Comparison of ENCODE assay signal across 2 cellular contexts in the genomic region with DNA sequence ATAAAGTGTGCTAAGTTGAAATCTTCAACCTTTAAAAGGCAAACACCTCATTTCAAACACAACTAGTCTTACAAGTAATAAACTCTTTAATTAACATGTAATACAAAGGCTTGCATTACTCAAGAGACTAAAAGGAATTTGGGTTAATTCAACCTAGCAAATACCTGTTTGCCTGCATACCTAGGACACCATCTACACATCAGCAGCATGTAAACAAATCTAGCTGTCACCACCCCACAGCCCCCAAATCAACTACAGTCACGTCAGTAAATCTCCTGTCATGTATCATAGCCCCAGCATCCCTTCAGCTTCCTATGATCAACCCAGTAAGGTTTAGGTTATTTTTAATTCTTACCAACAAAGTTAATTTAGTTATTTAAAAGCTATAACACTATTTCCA.
TF ChIP-seq lines count a peak whose summit lies in the region.

No MANE protein-coding gene starts in this region.

TF ChIP-seq in GM23338, 12 proteins besides CTCF, POLR2A, EP300 and RAD21 (continued from another document):
- TF ChIP-seq, protein P1, sequence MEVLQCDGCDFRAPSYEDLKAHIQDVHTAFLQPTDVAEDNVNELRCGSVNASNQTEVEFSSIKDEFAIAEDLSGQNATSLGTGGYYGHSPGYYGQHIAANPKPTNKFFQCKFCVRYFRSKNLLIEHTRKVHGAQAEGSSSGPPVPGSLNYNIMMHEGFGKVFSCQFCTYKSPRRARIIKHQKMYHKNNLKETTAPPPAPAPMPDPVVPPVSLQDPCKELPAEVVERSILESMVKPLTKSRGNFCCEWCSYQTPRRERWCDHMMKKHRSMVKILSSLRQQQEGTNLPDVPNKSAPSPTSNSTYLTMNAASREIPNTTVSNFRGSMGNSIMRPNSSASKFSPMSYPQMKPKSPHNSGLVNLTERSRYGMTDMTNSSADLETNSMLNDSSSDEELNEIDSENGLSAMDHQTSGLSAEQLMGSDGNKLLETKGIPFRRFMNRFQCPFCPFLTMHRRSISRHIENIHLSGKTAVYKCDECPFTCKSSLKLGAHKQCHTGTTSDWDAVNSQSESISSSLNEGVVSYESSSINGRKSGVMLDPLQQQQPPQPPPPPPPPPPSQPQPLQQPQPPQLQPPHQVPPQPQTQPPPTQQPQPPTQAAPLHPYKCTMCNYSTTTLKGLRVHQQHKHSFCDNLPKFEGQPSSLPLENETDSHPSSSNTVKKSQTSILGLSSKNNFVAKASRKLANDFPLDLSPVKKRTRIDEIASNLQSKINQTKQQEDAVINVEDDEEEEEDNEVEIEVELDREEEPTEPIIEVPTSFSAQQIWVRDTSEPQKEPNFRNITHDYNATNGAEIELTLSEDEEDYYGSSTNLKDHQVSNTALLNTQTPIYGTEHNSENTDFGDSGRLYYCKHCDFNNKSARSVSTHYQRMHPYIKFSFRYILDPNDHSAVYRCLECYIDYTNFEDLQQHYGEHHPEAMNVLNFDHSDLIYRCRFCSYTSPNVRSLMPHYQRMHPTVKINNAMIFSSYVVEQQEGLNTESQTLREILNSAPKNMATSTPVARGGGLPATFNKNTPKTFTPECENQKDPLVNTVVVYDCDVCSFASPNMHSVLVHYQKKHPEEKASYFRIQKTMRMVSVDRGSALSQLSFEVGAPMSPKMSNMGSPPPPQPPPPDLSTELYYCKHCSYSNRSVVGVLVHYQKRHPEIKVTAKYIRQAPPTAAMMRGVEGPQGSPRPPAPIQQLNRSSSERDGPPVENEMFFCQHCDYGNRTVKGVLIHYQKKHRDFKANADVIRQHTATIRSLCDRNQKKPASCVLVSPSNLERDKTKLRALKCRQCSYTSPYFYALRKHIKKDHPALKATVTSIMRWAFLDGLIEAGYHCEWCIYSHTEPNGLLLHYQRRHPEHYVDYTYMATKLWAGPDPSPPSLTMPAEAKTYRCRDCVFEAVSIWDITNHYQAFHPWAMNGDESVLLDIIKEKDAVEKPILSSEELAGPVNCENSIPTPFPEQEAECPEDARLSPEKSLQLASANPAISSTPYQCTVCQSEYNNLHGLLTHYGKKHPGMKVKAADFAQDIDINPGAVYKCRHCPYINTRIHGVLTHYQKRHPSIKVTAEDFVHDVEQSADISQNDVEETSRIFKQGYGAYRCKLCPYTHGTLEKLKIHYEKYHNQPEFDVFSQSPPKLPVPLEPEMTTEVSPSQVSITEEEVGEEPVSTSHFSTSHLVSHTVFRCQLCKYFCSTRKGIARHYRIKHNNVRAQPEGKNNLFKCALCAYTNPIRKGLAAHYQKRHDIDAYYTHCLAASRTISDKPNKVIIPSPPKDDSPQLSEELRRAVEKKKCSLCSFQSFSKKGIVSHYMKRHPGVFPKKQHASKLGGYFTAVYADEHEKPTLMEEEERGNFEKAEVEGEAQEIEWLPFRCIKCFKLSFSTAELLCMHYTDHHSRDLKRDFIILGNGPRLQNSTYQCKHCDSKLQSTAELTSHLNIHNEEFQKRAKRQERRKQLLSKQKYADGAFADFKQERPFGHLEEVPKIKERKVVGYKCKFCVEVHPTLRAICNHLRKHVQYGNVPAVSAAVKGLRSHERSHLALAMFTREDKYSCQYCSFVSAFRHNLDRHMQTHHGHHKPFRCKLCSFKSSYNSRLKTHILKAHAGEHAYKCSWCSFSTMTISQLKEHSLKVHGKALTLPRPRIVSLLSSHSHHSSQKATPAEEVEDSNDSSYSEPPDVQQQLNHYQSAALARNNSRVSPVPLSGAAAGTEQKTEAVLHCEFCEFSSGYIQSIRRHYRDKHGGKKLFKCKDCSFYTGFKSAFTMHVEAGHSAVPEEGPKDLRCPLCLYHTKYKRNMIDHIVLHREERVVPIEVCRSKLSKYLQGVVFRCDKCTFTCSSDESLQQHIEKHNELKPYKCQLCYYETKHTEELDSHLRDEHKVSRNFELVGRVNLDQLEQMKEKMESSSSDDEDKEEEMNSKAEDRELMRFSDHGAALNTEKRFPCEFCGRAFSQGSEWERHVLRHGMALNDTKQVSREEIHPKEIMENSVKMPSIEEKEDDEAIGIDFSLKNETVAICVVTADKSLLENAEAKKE (CRISPR knock-in tag; IDR thresholded peaks at IDR 0.05): no peak
- TF ChIP-seq STAT1 (IDR thresholded peaks at IDR 0.05; ENCODE audit: unreplicated experiment): no peak
- no peak for TF ChIP-seq ZNF331 (CRISPR knock-in tag; IDR thresholded peaks at IDR 0.05; ENCODE audit: low read depth)
- no peak for TF ChIP-seq JUNB (IDR thresholded peaks at IDR 0.05; ENCODE audit: unreplicated experiment)
- no peak for TF ChIP-seq POLR2AphosphoS5 (IDR thresholded peaks at IDR 0.05; ENCODE audit: low read depth)
- TF ChIP-seq, protein P2, sequence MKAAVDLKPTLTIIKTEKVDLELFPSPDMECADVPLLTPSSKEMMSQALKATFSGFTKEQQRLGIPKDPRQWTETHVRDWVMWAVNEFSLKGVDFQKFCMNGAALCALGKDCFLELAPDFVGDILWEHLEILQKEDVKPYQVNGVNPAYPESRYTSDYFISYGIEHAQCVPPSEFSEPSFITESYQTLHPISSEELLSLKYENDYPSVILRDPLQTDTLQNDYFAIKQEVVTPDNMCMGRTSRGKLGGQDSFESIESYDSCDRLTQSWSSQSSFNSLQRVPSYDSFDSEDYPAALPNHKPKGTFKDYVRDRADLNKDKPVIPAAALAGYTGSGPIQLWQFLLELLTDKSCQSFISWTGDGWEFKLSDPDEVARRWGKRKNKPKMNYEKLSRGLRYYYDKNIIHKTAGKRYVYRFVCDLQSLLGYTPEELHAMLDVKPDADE (IDR thresholded peaks at IDR 0.05): no peak
- TF ChIP-seq EZH2phosphoT487 (IDR thresholded peaks at IDR 0.05; ENCODE audit: unreplicated experiment): no peak
- TF ChIP-seq, protein P3, sequence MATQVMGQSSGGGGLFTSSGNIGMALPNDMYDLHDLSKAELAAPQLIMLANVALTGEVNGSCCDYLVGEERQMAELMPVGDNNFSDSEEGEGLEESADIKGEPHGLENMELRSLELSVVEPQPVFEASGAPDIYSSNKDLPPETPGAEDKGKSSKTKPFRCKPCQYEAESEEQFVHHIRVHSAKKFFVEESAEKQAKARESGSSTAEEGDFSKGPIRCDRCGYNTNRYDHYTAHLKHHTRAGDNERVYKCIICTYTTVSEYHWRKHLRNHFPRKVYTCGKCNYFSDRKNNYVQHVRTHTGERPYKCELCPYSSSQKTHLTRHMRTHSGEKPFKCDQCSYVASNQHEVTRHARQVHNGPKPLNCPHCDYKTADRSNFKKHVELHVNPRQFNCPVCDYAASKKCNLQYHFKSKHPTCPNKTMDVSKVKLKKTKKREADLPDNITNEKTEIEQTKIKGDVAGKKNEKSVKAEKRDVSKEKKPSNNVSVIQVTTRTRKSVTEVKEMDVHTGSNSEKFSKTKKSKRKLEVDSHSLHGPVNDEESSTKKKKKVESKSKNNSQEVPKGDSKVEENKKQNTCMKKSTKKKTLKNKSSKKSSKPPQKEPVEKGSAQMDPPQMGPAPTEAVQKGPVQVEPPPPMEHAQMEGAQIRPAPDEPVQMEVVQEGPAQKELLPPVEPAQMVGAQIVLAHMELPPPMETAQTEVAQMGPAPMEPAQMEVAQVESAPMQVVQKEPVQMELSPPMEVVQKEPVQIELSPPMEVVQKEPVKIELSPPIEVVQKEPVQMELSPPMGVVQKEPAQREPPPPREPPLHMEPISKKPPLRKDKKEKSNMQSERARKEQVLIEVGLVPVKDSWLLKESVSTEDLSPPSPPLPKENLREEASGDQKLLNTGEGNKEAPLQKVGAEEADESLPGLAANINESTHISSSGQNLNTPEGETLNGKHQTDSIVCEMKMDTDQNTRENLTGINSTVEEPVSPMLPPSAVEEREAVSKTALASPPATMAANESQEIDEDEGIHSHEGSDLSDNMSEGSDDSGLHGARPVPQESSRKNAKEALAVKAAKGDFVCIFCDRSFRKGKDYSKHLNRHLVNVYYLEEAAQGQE (IDR thresholded peaks at IDR 0.05; ENCODE audit: unreplicated experiment): no peak
- no peak for TF ChIP-seq EZH2 (IDR thresholded peaks at IDR 0.05; ENCODE audit: low read depth, unreplicated experiment)
TF ChIP-seq in GM23338: peak in this region for 0.

TF ChIP-seq in H1, 55 proteins besides CTCF, POLR2A, EP300 and RAD21 (continued from another document):
- peak; percentile 56; the same call in 1 of the 2 replicates for TF ChIP-seq TEAD4 (IDR thresholded peaks at IDR 0.05; ENCODE audit: low read depth, low read length)
- TF ChIP-seq JUN (IDR thresholded peaks at IDR 0.05; ENCODE audit: low read depth, low read length): no peak
- TF ChIP-seq SP2 (IDR thresholded peaks at IDR 0.05; ENCODE audit: low read length): no peak
- TF ChIP-seq KDM1A (IDR thresholded peaks at IDR 0.05; ENCODE audit: borderline replicate concordance, low read length): no peak
- no peak for TF ChIP-seq CREB1 (IDR thresholded peaks at IDR 0.05)
- no peak for TF ChIP-seq ASH2L (IDR thresholded peaks at IDR 0.05; ENCODE audit: low read length)
- TF ChIP-seq SP1 (IDR thresholded peaks at IDR 0.05; ENCODE audit: low read depth, low read length): 0 out of 2 replicates have a peak, but pooled peaks have one; percentile 50
- TF ChIP-seq CTBP2 (IDR thresholded peaks at IDR 0.05; ENCODE audit: borderline replicate concordance, insufficient read depth, insufficient read length, low read length): no peak
- no peak for TF ChIP-seq YY1 (IDR thresholded peaks at IDR 0.05; ENCODE audit: low read depth, low read length)
- TF ChIP-seq, protein P4, sequence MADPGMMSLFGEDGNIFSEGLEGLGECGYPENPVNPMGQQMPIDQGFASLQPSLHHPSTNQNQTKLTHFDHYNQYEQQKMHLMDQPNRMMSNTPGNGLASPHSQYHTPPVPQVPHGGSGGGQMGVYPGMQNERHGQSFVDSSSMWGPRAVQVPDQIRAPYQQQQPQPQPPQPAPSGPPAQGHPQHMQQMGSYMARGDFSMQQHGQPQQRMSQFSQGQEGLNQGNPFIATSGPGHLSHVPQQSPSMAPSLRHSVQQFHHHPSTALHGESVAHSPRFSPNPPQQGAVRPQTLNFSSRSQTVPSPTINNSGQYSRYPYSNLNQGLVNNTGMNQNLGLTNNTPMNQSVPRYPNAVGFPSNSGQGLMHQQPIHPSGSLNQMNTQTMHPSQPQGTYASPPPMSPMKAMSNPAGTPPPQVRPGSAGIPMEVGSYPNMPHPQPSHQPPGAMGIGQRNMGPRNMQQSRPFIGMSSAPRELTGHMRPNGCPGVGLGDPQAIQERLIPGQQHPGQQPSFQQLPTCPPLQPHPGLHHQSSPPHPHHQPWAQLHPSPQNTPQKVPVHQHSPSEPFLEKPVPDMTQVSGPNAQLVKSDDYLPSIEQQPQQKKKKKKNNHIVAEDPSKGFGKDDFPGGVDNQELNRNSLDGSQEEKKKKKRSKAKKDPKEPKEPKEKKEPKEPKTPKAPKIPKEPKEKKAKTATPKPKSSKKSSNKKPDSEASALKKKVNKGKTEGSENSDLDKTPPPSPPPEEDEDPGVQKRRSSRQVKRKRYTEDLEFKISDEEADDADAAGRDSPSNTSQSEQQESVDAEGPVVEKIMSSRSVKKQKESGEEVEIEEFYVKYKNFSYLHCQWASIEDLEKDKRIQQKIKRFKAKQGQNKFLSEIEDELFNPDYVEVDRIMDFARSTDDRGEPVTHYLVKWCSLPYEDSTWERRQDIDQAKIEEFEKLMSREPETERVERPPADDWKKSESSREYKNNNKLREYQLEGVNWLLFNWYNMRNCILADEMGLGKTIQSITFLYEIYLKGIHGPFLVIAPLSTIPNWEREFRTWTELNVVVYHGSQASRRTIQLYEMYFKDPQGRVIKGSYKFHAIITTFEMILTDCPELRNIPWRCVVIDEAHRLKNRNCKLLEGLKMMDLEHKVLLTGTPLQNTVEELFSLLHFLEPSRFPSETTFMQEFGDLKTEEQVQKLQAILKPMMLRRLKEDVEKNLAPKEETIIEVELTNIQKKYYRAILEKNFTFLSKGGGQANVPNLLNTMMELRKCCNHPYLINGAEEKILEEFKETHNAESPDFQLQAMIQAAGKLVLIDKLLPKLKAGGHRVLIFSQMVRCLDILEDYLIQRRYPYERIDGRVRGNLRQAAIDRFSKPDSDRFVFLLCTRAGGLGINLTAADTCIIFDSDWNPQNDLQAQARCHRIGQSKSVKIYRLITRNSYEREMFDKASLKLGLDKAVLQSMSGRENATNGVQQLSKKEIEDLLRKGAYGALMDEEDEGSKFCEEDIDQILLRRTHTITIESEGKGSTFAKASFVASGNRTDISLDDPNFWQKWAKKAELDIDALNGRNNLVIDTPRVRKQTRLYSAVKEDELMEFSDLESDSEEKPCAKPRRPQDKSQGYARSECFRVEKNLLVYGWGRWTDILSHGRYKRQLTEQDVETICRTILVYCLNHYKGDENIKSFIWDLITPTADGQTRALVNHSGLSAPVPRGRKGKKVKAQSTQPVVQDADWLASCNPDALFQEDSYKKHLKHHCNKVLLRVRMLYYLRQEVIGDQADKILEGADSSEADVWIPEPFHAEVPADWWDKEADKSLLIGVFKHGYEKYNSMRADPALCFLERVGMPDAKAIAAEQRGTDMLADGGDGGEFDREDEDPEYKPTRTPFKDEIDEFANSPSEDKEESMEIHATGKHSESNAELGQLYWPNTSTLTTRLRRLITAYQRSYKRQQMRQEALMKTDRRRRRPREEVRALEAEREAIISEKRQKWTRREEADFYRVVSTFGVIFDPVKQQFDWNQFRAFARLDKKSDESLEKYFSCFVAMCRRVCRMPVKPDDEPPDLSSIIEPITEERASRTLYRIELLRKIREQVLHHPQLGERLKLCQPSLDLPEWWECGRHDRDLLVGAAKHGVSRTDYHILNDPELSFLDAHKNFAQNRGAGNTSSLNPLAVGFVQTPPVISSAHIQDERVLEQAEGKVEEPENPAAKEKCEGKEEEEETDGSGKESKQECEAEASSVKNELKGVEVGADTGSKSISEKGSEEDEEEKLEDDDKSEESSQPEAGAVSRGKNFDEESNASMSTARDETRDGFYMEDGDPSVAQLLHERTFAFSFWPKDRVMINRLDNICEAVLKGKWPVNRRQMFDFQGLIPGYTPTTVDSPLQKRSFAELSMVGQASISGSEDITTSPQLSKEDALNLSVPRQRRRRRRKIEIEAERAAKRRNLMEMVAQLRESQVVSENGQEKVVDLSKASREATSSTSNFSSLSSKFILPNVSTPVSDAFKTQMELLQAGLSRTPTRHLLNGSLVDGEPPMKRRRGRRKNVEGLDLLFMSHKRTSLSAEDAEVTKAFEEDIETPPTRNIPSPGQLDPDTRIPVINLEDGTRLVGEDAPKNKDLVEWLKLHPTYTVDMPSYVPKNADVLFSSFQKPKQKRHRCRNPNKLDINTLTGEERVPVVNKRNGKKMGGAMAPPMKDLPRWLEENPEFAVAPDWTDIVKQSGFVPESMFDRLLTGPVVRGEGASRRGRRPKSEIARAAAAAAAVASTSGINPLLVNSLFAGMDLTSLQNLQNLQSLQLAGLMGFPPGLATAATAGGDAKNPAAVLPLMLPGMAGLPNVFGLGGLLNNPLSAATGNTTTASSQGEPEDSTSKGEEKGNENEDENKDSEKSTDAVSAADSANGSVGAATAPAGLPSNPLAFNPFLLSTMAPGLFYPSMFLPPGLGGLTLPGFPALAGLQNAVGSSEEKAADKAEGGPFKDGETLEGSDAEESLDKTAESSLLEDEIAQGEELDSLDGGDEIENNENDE (IDR thresholded peaks at IDR 0.05; ENCODE audit: insufficient replicate concordance, low read length): no peak
- no peak for TF ChIP-seq POU5F1 (IDR thresholded peaks at IDR 0.05; ENCODE audit: low read depth, low read length)
